In the genomic region with DNA sequence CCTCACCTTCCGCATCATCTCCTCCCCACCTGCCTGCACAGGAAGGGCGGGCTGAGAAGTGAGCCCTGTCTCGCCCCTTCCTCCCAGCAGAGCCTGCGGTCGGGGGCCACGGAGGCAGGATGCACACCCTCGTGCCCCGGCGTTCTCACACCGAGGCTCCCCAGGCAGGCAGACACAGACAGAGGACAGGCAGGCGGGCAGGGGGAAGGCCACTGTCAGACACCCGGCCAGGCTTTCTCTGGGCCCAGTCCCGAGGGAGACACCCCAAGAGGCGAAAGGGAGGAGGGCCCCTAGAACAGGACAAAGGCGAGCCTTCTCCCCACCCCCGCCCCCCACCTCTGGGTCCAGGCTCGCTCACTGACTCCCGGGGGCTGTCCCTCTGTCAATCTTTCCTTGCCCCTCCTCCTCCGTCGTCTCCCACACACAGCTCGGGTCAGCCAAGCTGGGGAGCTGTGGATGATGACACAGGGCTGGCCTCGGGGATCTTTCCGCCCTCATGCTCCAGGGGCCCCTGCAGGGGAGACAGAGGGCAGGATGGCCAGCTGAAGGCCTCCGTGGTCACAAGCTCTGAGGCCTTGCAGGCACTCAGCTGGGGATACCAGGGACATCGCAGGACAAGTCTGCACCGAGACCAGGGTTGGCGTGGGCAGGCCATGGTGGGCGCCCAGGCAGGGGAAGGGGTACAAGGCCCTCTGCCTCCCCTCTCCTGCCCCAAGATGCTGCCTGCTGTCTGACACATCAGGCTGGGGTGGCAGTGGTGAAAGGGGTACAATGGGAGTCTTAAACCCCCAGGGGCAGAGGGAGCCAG, we compare ENCODE assay signal across 8 cellular contexts.
DNase-seq lines count a peak whose midpoint lies in the region; ATAC-seq lines count a peak whose summit lies in the region.

No MANE protein-coding gene starts in this region.

- peak; percentile 81 to 82 for DNase-seq in activated T-cell treated with anti-CD3 and anti-CD28 coated beads, Interleukin-2, amount 50 U/mL, for 48 hours
- DNase-seq in hypothalamus (lab: John Stamatoyannopoulos, UW) (peak in 36 of 51 donors; percentile 13 to 85 (median 66)), middle frontal gyrus (ENCODE audit: extremely low spot score, low spot score) (no peak), COLO668 (lab: John Stamatoyannopoulos, UW; ENCODE audit: unreplicated experiment) (no peak), NOMO-1 (lab: John Stamatoyannopoulos, UW; ENCODE audit: unreplicated experiment in 2 of 2) (no peak)
- peak; percentile 51 to 59 for DNase-seq in stimulated activated CD4-positive, alpha-beta T cell treated with anti-CD3 and anti-CD28 coated beads, Interleukin-4, amount 100 ng/mL, for 48 hours (ENCODE audit: low read depth in 2 of 2)

- ATAC-seq in GM19395 (IDR thresholded peaks at IDR 0.05; ENCODE audit: unreplicated experiment) (peak; percentile 53), HG03442 (IDR thresholded peaks at IDR 0.05; ENCODE audit: unreplicated experiment) (peak; percentile 35)

Comparison
In these comparisons a context has a peak if more than half of its experiments do, and no peak if none do; other contexts are left out.
1. DNase-seq: peak in activated T-cell treated with anti-CD3 and anti-CD28 coated beads, Interleukin-2, amount 50 U/mL, for 48 hours (2 of 2), hypothalamus (36 of 51) and stimulated activated CD4-positive, alpha-beta T cell treated with anti-CD3 and anti-CD28 coated beads, Interleukin-4, amount 100 ng/mL, for 48 hours (2 of 2); none in middle frontal gyrus (single experiment), COLO668 (single experiment) and NOMO-1 (0 of 2).